8 cellular contexts compared by ENCODE assay signal in genomic region chr7:120950539-120951308, GRCh38.
DNase-seq lines count a peak whose midpoint lies in the region; ATAC-seq and FAIRE-seq lines count a peak whose summit lies in the region.

TSS of gene ING3 (plus strand) at chr7:120950777. CDS start at chr7:120950897, 120 bp downstream.

- peak within 1 kb of the TSS; percentile 99 to 100 for H3K27ac Mint-ChIP-seq in effector memory CD8-positive, alpha-beta T cell

- peak within 1 kb of the TSS; percentile 92 to 95 for H3K4me3 Mint-ChIP-seq in effector memory CD8-positive, alpha-beta T cell

- peak; percentile 36 for FAIRE-seq in HTR-8/SVneo (lab: Jason Lieb, UNC)

- peaks cover 17 to 22% of the 10 kb centered on the region in 2 donors for H3K27me3 Mint-ChIP-seq in effector memory CD8-positive, alpha-beta T cell

- peaks cover 12 to 15% of the 10 kb centered on the region in 2 donors for H3K4me1 Mint-ChIP-seq in effector memory CD8-positive, alpha-beta T cell (ENCODE audit: low read depth in 2 of 2)

- peak; percentile 96 for ATAC-seq in GM21367 (IDR thresholded peaks at IDR 0.05; ENCODE audit: unreplicated experiment)
- ATAC-seq in effector memory CD8-positive, alpha-beta T cell (replicated peaks), result peak; percentile 87

- H3K36me3 Mint-ChIP-seq in effector memory CD8-positive, alpha-beta T cell (ENCODE audit: insufficient read depth), result peaks cover 46% of the 10 kb centered on the region

- no peaks in the 10 kb centered on the region for H3K9me3 Mint-ChIP-seq in effector memory CD8-positive, alpha-beta T cell

- DNase-seq in COLO829 (ENCODE audit: low spot score) (peak; percentile 89), HTR-8/SVneo (ENCODE audit: insufficient read length, low spot score) (peak; percentile 77), NOMO-1 treated with dmso at 0.1 percent for 144 hours (lab: John Stamatoyannopoulos, UW; ENCODE audit: unreplicated experiment) (peak; percentile 89), medulla oblongata (ENCODE audit: extremely low spot score) (peak; percentile 99)
- DNase-seq in activated CD8-positive, alpha-beta memory T cell treated with anti-CD3 and anti-CD28 coated beads for 48 hours (ENCODE audit: low read depth in 2 of 3, low spot score in 2 of 3), result peak; percentile 89 to 97 (median 94)
- DNase-seq in effector memory CD8-positive, alpha-beta T cell, result peak; percentile 99 to 100 (median 100)
- peak; percentile 94 for DNase-seq in stimulated activated CD8-positive, alpha-beta memory T cell treated with anti-CD3 and anti-CD28 coated beads, Interleukin-12 subunit alpha, Interleukin-12 subunit beta, amount 100 ng/mL, for 1 hour (ENCODE audit: low read depth)

Comparison
In these comparisons a context has a peak if more than half of its experiments do, and no peak if none do; other contexts are left out.
1. Peak in every context shown above with its lines: DNase-seq and ATAC-seq.